In genomic region chr4:110944501-110944900, GRCh38 we compare ENCODE assay signal across 23 cellular contexts.
"Had no signal": no experiment of that assay in that cellular context is flagged by ENCODE, and none has a peak within 500 bp of the region (broad histone marks: within the 10 kb centered on the region; RNA-seq: fewer than 3 reads in every experiment).

No MANE protein-coding gene starts in this region.

- FAIRE-seq: endothelial cell of umbilical vein, islet of Langerhans, keratinocyte had no signal

- H3K9me3 ChIP-seq: esophagus squamous epithelium, gastroesophageal sphincter, heart left ventricle, left lung, lower lobe of right lung had no signal

- H3K4me3 ChIP-seq: coronary artery, dorsolateral prefrontal cortex, esophagus squamous epithelium, gastroesophageal sphincter, heart left ventricle, hepatocyte, left lung, lower lobe of right lung had no signal

- H3K27me3 ChIP-seq: esophagus squamous epithelium, gastroesophageal sphincter, heart left ventricle, hepatocyte, left lung had no signal

- H2AFZ ChIP-seq: hepatocyte had no signal

- H3K4me2 ChIP-seq: hepatocyte had no signal

- DNase-seq: dermis blood vessel endothelial cell; dorsolateral prefrontal cortex; effector CD4-positive, alpha-beta T cell; effector memory CD4-positive, alpha-beta T cell; erythroblast; esophagus squamous epithelium; foreskin fibroblast; heart left ventricle; left cardiac atrium; left lung; left ventricle myocardium superior; lower lobe of right lung; mesendoderm; midbrain; naive thymus-derived CD4-positive, alpha-beta T cell had no signal

- H3K27ac ChIP-seq: coronary artery, dorsolateral prefrontal cortex, epithelial cell of prostate, esophagus squamous epithelium, gastroesophageal sphincter, heart left ventricle, hepatocyte, left lung, lower lobe of right lung had no signal

- H3K36me3 ChIP-seq: esophagus squamous epithelium, gastroesophageal sphincter, heart left ventricle, left lung, lower lobe of right lung had no signal

- H3K4me1 ChIP-seq: esophagus squamous epithelium, gastroesophageal sphincter, heart left ventricle, left lung, lower lobe of right lung had no signal

- ATAC-seq: esophagus mucosa; gastroesophageal sphincter; heart left ventricle; left cardiac atrium; left lung; left ventricle myocardium superior; lower lobe of right lung; naive thymus-derived CD4-positive, alpha-beta T cell had no signal

- H3K79me2 ChIP-seq: hepatocyte had no signal
